12 cellular contexts compared by ENCODE assay signal in the genomic region with DNA sequence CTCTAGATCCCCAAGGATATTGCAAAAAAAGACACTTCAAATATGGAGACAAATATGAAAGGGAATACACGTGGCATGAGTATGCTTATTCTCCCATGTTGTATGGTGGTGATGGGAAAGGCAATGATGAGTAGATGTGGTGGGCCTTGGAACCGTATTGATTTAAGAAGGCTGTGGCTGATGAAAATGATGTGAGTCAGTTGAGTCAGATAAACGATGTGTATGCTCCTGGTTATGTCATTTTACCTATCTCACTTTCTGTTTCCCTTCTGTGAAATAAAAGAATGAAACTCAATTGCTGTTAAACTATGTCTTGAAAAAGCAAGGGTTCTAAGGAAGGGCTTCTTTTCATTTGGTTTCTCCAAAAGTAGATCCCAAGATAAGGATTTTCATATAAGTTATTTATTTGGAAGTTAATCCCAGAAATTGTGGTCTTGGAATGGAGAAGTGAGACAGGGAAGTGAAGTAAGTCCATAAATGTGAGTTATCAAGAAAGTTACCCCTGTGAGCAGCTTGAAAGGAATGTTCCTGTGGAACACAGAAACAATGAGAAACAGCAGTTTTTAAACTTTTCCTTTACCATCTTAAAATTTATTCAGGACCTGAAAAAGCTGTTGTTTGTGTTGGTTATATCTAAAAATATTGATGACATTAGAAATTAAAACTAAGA.
DNase-seq lines count a peak whose midpoint lies in the region; ATAC-seq lines count a peak whose summit lies in the region.
"Had no signal": no experiment of that assay in that cellular context is flagged by ENCODE, and none has a peak within 500 bp of the region (broad histone marks: within the 10 kb centered on the region; RNA-seq: fewer than 3 reads in every experiment).

No MANE protein-coding gene starts in this region.

- H3K9me3 Mint-ChIP-seq in activated naive CD4-positive, alpha-beta T cell treated with anti-CD3 and anti-CD28 coated beads, Interleukin-2, amount 50 U/mL, for 72 hours = peaks cover 0 to 5% of the 10 kb centered on the region in 2 donors
- H3K9me3 Mint-ChIP-seq in activated T-helper 17 cell treated with anti-CD3 and anti-CD28 coated beads, Interleukin-2, amount 50 U/mL, for 72 hours = no peaks in the 10 kb centered on the region
- H3K9me3 Mint-ChIP-seq in stimulated activated effector memory CD8-positive, alpha-beta T cell treated with anti-CD3 and anti-CD28 coated beads, Interleukin-12 subunit alpha, Interleukin-12 subunit beta, amount 100 ng/mL, for 72 hours = no peaks in the 10 kb centered on the region

- no peak for DNase-seq in activated naive CD4-positive, alpha-beta T cell treated with anti-CD3 and anti-CD28 coated beads, Interleukin-2, amount 50 U/mL, for 72 hours (ENCODE audit: low spot score in 2 of 2)
- no peak for DNase-seq in activated naive CD4-positive, alpha-beta T cell (lab: John Stamatoyannopoulos, UW)
- no peak for DNase-seq in stimulated activated effector memory CD8-positive, alpha-beta T cell treated with anti-CD3 and anti-CD28 coated beads, Interleukin-12 subunit alpha, Interleukin-12 subunit beta, amount 100 ng/mL, for 72 hours (ENCODE audit: low spot score in 2 of 2)
- DNase-seq in inferior parietal cortex (ENCODE audit: extremely low spot score) (no peak), MV-4-11 (lab: John Stamatoyannopoulos, UW) (no peak)
- DNase-seq: BE2C; central memory CD4-positive, alpha-beta T cell; GDM1; left ventricle myocardium inferior had no signal

- no peaks in the 10 kb centered on the region for H3K36me3 Mint-ChIP-seq in activated naive CD4-positive, alpha-beta T cell treated with anti-CD3 and anti-CD28 coated beads, Interleukin-2, amount 50 U/mL, for 72 hours
- H3K36me3 Mint-ChIP-seq in activated T-helper 17 cell treated with anti-CD3 and anti-CD28 coated beads, Interleukin-2, amount 50 U/mL, for 72 hours (ENCODE audit: low read depth) = no peaks in the 10 kb centered on the region
- H3K36me3 Mint-ChIP-seq in stimulated activated effector memory CD8-positive, alpha-beta T cell treated with anti-CD3 and anti-CD28 coated beads, Interleukin-12 subunit alpha, Interleukin-12 subunit beta, amount 100 ng/mL, for 72 hours = no peaks in the 10 kb centered on the region

- H3K4me3 Mint-ChIP-seq in activated T-helper 17 cell treated with anti-CD3 and anti-CD28 coated beads, Interleukin-2, amount 50 U/mL, for 72 hours = peak overlapping the region; percentile 1
- no peak overlapping the region for H3K4me3 Mint-ChIP-seq in stimulated activated effector memory CD8-positive, alpha-beta T cell treated with anti-CD3 and anti-CD28 coated beads, Interleukin-12 subunit alpha, Interleukin-12 subunit beta, amount 100 ng/mL, for 72 hours

- no peak overlapping the region for H3K27ac Mint-ChIP-seq in activated naive CD4-positive, alpha-beta T cell treated with anti-CD3 and anti-CD28 coated beads, Interleukin-2, amount 50 U/mL, for 72 hours
- no peak overlapping the region for H3K27ac Mint-ChIP-seq in activated T-helper 17 cell treated with anti-CD3 and anti-CD28 coated beads, Interleukin-2, amount 50 U/mL, for 72 hours
- H3K27ac Mint-ChIP-seq in stimulated activated effector memory CD8-positive, alpha-beta T cell treated with anti-CD3 and anti-CD28 coated beads, Interleukin-12 subunit alpha, Interleukin-12 subunit beta, amount 100 ng/mL, for 72 hours = no peak overlapping the region

- peaks cover 8% of the 10 kb centered on the region for H3K27me3 Mint-ChIP-seq in activated T-helper 17 cell treated with anti-CD3 and anti-CD28 coated beads, Interleukin-2, amount 50 U/mL, for 72 hours

- ATAC-seq in activated naive CD4-positive, alpha-beta T cell treated with anti-CD3 and anti-CD28 coated beads, Interleukin-2, amount 50 U/mL, for 72 hours = peak; percentile 59 to 98
- ATAC-seq in HG03025 (IDR thresholded peaks at IDR 0.05; ENCODE audit: low FRiP score, unreplicated experiment) (peak; percentile 64), HG03097 (IDR thresholded peaks at IDR 0.05; ENCODE audit: low FRiP score, unreplicated experiment) (no peak)
- ATAC-seq in activated T-helper 17 cell treated with anti-CD3 and anti-CD28 coated beads, Interleukin-2, amount 50 U/mL, for 72 hours (replicated peaks) = peak; percentile 100
- ATAC-seq in stimulated activated effector memory CD8-positive, alpha-beta T cell treated with anti-CD3 and anti-CD28 coated beads, Interleukin-12 subunit alpha, Interleukin-12 subunit beta, amount 100 ng/mL, for 72 hours = peak; percentile 96

- H3K4me1 Mint-ChIP-seq in activated T-helper 17 cell treated with anti-CD3 and anti-CD28 coated beads, Interleukin-2, amount 50 U/mL, for 72 hours = peaks cover 11% of the 10 kb centered on the region
- H3K4me1 Mint-ChIP-seq in stimulated activated effector memory CD8-positive, alpha-beta T cell treated with anti-CD3 and anti-CD28 coated beads, Interleukin-12 subunit alpha, Interleukin-12 subunit beta, amount 100 ng/mL, for 72 hours = peaks cover 10% of the 10 kb centered on the region
